In the genomic region with DNA sequence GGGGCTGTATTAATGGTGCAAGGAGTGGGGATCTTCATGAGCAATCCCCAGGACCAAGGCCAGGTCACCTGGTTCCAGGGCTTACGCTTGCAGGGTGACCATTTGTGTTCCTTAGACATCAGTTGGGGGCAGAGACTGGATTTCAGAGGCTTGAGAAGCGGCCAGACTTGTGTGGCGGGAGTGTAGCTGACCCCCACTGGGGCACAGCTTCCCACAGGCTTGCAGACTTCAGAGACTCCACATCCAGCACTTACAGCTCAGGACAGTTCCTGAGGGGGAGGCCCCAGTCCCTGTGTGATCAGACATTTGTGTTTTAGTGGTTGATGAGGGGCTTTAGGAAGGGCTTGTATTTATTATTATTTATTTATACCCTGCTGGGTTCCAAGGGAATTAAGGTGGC, we compare ENCODE assay signal across 11 cellular contexts. TPM values are rescaled to one million over a fixed set of nuclear protein-coding genes. Genes with fewer than 3 reads are reported as not detected.
A peak's percentile ranks its signal among the peaks of the same experiment; 100 is the strongest.
DNase-seq lines count a peak whose midpoint lies in the region; ATAC-seq and TF ChIP-seq lines count a peak whose summit lies in the region.
"Had no signal": no experiment of that assay in that cellular context is flagged by ENCODE, and none has a peak within 500 bp of the region (broad histone marks: within the 10 kb centered on the region; RNA-seq: fewer than 3 reads in every experiment).

No MANE protein-coding gene starts in this region.

- H3K23ac ChIP-seq in IMR-90 (ENCODE audit: low read depth, low read length) = peak overlapping the region; percentile 14; the same call in 1 of the 2 replicates

- H3K9ac ChIP-seq in IMR-90 (ENCODE audit: low read depth, low read length) = no peak overlapping the region

- peak overlapping the region; percentile 12; the same call in 1 of the 2 replicates for H3K18ac ChIP-seq in IMR-90 (ENCODE audit: low read depth, low read length)

- H3K4me1 ChIP-seq in IMR-90 (ENCODE audit: control insufficient read depth, insufficient read depth, low read length) = peaks cover 46% of the 10 kb centered on the region

- H2BK15ac ChIP-seq in IMR-90 (ENCODE audit: low read depth, low read length) = peak overlapping the region; percentile 4; the same call in 1 of the 3 replicates

- H3K14ac ChIP-seq in IMR-90 (replicated peaks; ENCODE audit: low read depth, low read length) = peak overlapping the region; percentile 53

- peak overlapping the region in 4 of 5 experiments; percentile 79 to 98 (median 82) for H3K27ac Mint-ChIP-seq in brain

- dilution Hi-C loops in IMR-90 (cut with HindIII; ENCODE audit: low sequenced_read_pairs, unreplicated experiment) = no loop called here

- TF ChIP-seq CTCF in IMR-90 (conservative IDR thresholded peaks at IDR 0.05; ENCODE audit: low read depth, low read length) = no peak
- no peak for TF ChIP-seq CTCF in brain (conservative IDR thresholded peaks at IDR 0.05)

- no peak overlapping the region for H3K56ac ChIP-seq in IMR-90 (ENCODE audit: extremely low read depth, insufficient read depth, low read length)

- no peak for TF ChIP-seq POLR2A in IMR-90 (IDR thresholded peaks at IDR 0.05; ENCODE audit: low read depth, low read length)

- peaks cover 41% of the 10 kb centered on the region for H3K4me1 Mint-ChIP-seq in brain

- no peaks in the 10 kb centered on the region; the same call in 1 of the 2 replicates for H3K36me3 ChIP-seq in IMR-90 (ENCODE audit: control insufficient read depth, insufficient read depth, low read length)
- H3K36me3 ChIP-seq: prostate gland had no signal

- ATAC-seq in IMR-90 (ENCODE audit: low read depth) (peak; percentile 12), GM21619 (IDR thresholded peaks at IDR 0.05; ENCODE audit: unreplicated experiment) (no peak)

- H3K4me2 ChIP-seq in IMR-90 (ENCODE audit: low read depth, low read length) = peak overlapping the region; percentile 83

- peaks cover 31% of the 10 kb centered on the region; the same call in 1 of the 2 replicates for H4K20me1 ChIP-seq in IMR-90 (ENCODE audit: insufficient read depth, low read length)

- H2AK5ac ChIP-seq in IMR-90 (ENCODE audit: low read depth, low read length) = peak overlapping the region; percentile 81

- peak overlapping the region; percentile 37; the same call in 1 of the 2 replicates for H2BK20ac ChIP-seq in IMR-90 (ENCODE audit: low read depth, low read length)

- H3K36me3 Mint-ChIP-seq in brain = no peaks in the 10 kb centered on the region

- peak overlapping the region; percentile 65 for H3K4ac ChIP-seq in IMR-90 (ENCODE audit: low read depth, low read length)

- peak overlapping the region; percentile 97 for H2AK9ac ChIP-seq in IMR-90 (replicated peaks; ENCODE audit: low read depth, low read length, poor library complexity)

- no peaks in the 10 kb centered on the region for H3K9me3 ChIP-seq in IMR-90 (ENCODE audit: control insufficient read depth, insufficient read depth, low read length)
- H3K9me3 ChIP-seq: prostate gland had no signal

- H2BK5ac ChIP-seq in IMR-90 (ENCODE audit: low read depth, low read length, poor library complexity, severe bottlenecking) = peak overlapping the region; percentile 81

- in situ Hi-C loops in IMR-90 (cut with MboI; ENCODE audit: low sequenced_read_pairs) = loop anchor here (5.0 to 10.0 kb wide), 2 partner anchors 48 to 235 kb away; no protein-coding TSS in a partner anchor

- no peak overlapping the region for H3K4me3 ChIP-seq in IMR-90 (ENCODE audit: insufficient read depth, low read depth, low read length)
- H3K4me3 ChIP-seq: prostate gland had no signal

- DNase-seq in IMR-90 (peak; percentile 46), iPS-NIHi11 (ENCODE audit: low spot score) (peak; percentile 48), AG20443 (ENCODE audit: low spot score) (no peak), pons (ENCODE audit: low spot score) (no peak)
- DNase-seq: activated CD4-positive, CD25-positive, alpha-beta regulatory T cell treated with anti-CD3 and anti-CD28 coated beads, Interleukin-2, amount 50 U/mL, for 72 hours; NCI-H1417 had no signal

- BruUV-seq in IMR-90 (replicated peaks; lab: Mats Ljungman, UMichigan) = no TSS peak

- intact Hi-C loops in IMR-90 (cut with micrococcal nuclease) = loop anchor here (1.0 kb wide), 1 partner anchor 15 kb away; a partner anchor contains a TSS

- POLR2A ChIA-PET in IMR-90 (lab: Charles Lee; ENCODE audit: unreplicated experiment) = interaction anchor here (1.0 kb wide), 1 partner anchor 15 kb away, joined by 3 read pairs; no protein-coding TSS in a partner anchor

- H4K5ac ChIP-seq in IMR-90 (ENCODE audit: low read depth, low read length) = 0 out of 2 replicates have a peak overlapping the region, but pooled peaks have one; percentile 12

- peak overlapping the region; percentile 80 for H4K91ac ChIP-seq in IMR-90 (ENCODE audit: insufficient read depth, low read depth, low read length)

- H4K8ac ChIP-seq in IMR-90 (ENCODE audit: low read depth in 2 of 2, low read length in 2 of 2) = peak overlapping the region in 1 of 2 experiments; percentile 20; a peak in 1 of 4 replicates

- peaks cover 47% of the 10 kb centered on the region for H3K9me1 ChIP-seq in IMR-90 (ENCODE audit: insufficient read depth, low read length)

- CTCF ChIA-PET in IMR-90 (lab: Yijun Ruan, JAX) = no interaction called here

- peak overlapping the region; percentile 76 for H2AFZ ChIP-seq in IMR-90 (replicated peaks; ENCODE audit: low read length, poor library complexity)

- peak overlapping the region; percentile 62 for H2BK120ac ChIP-seq in IMR-90 (ENCODE audit: low read depth, low read length)

- WGBS in IMR-90 (ENCODE audit: extremely low coverage in 2 of 2, insufficient read length in 1 of 2), 2 experiments = no CpG with 5 or more reads among the region's 3 CpGs

- H3K9me3 Mint-ChIP-seq in brain = no peaks in the 10 kb centered on the region

- H3K27me3 ChIP-seq in IMR-90 (ENCODE audit: control insufficient read depth, insufficient read depth, low read length) = no peaks in the 10 kb centered on the region
- H3K27me3 ChIP-seq: foreskin keratinocyte had no signal

- H3K79me1 ChIP-seq in IMR-90 (ENCODE audit: low read depth in 1 of 2, low read length in 2 of 2) = peaks cover 28 to 83% of the 10 kb centered on the region in 2 experiments

- H3K27me3 Mint-ChIP-seq in brain = no peaks in the 10 kb centered on the region

- TF ChIP-seq RAD21 in IMR-90 (IDR thresholded peaks at IDR 0.05; ENCODE audit: low read length) = no peak

- H3K27ac ChIP-seq in IMR-90 (ENCODE audit: insufficient read depth, low read length) (peak overlapping the region; percentile 70), temporal lobe (ENCODE audit: low read depth, low read length) (peak overlapping the region; percentile 98)
- H3K27ac ChIP-seq: foreskin keratinocyte had no signal

- H3K4me3 Mint-ChIP-seq in brain = peak overlapping the region in 2 of 5 experiments; percentile 67 to 74

TF ChIP-seq in IMR-90, 13 proteins besides CTCF, POLR2A, EP300 and RAD21:
- TF ChIP-seq, protein P1, sequence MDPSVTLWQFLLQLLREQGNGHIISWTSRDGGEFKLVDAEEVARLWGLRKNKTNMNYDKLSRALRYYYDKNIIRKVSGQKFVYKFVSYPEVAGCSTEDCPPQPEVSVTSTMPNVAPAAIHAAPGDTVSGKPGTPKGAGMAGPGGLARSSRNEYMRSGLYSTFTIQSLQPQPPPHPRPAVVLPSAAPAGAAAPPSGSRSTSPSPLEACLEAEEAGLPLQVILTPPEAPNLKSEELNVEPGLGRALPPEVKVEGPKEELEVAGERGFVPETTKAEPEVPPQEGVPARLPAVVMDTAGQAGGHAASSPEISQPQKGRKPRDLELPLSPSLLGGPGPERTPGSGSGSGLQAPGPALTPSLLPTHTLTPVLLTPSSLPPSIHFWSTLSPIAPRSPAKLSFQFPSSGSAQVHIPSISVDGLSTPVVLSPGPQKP (IDR thresholded peaks at IDR 0.05; ENCODE audit: borderline replicate concordance, low read depth, low read length) = no peak
- TF ChIP-seq, protein P2, sequence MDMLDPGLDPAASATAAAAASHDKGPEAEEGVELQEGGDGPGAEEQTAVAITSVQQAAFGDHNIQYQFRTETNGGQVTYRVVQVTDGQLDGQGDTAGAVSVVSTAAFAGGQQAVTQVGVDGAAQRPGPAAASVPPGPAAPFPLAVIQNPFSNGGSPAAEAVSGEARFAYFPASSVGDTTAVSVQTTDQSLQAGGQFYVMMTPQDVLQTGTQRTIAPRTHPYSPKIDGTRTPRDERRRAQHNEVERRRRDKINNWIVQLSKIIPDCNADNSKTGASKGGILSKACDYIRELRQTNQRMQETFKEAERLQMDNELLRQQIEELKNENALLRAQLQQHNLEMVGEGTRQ (IDR thresholded peaks at IDR 0.05; ENCODE audit: low read depth, low read length) = no peak
- TF ChIP-seq MAZ (IDR thresholded peaks at IDR 0.05; ENCODE audit: borderline replicate concordance, low read depth, low read length) = no peak

RNA-seq across cellular contexts. Expression of a gene that starts 15.3 kb away (rescaled TPM):
- 12.2 and 12.5 TPM in 2 replicates for total RNA-seq in IMR-90 (2012; rRNA removed)
- polyA plus RNA-seq in IMR-90 (2012; rRNA removed) = 34.2 and 35.8 TPM in 2 replicates
- 32.2 and 36.9 TPM in 2 replicates for polyA plus RNA-seq in IMR-90 (2012; cell fraction: cytosol; rRNA removed)
- polyA plus RNA-seq in IMR-90 (2012; cell fraction: nucleus; rRNA removed; ENCODE audit: low replicate concordance) = 136 and 192 TPM in 2 replicates
- polyA plus RNA-seq in brain (ENCODE audit: insufficient read depth, low read depth, low replicate concordance) = 29.1 TPM
- total RNA-seq in temporal lobe = 4.4 TPM

RNA-seq across cellular contexts. Expression of a gene that starts 17.5 kb away (rescaled TPM):
- total RNA-seq in IMR-90 (2012; rRNA removed) = under 0.01 TPM in 2 replicates
- 0.23 and 0.31 TPM in 2 replicates for polyA plus RNA-seq in IMR-90 (2012; rRNA removed)
- 0.51 and 0.55 TPM in 2 replicates for polyA plus RNA-seq in IMR-90 (2012; cell fraction: cytosol; rRNA removed)
- polyA plus RNA-seq in IMR-90 (2012; cell fraction: nucleus; rRNA removed; ENCODE audit: low replicate concordance) = 0.26 and 0.49 TPM in 2 replicates
- 6.2 TPM for polyA plus RNA-seq in brain (ENCODE audit: insufficient read depth, low read depth, low replicate concordance)
- total RNA-seq in temporal lobe = 5.7 TPM

RNA-seq across cellular contexts. Expression of a gene that starts 24.1 kb away (rescaled TPM):
- 114 and 120 TPM in 2 replicates for total RNA-seq in IMR-90 (2012; rRNA removed)
- 193 and 207 TPM in 2 replicates for polyA plus RNA-seq in IMR-90 (2012; rRNA removed)
- polyA plus RNA-seq in IMR-90 (2012; cell fraction: cytosol; rRNA removed) = 112 and 320 TPM in 2 replicates
- 295 and 320 TPM in 2 replicates for polyA plus RNA-seq in IMR-90 (2012; cell fraction: nucleus; rRNA removed; ENCODE audit: low replicate concordance)
- 279 TPM for polyA plus RNA-seq in brain (ENCODE audit: insufficient read depth, low read depth, low replicate concordance)
- total RNA-seq in temporal lobe = 61.0 TPM

RNA-seq across cellular contexts. Expression of a gene that starts 24.2 kb away (rescaled TPM):
- total RNA-seq in IMR-90 (2012; rRNA removed) = 69.4 and 72.6 TPM in 2 replicates
- 46.1 and 48.4 TPM in 2 replicates for polyA plus RNA-seq in IMR-90 (2012; rRNA removed)
- 15.8 and 35.9 TPM in 2 replicates for polyA plus RNA-seq in IMR-90 (2012; cell fraction: cytosol; rRNA removed)
- polyA plus RNA-seq in IMR-90 (2012; cell fraction: nucleus; rRNA removed; ENCODE audit: low replicate concordance) = 38.4 and 105 TPM in 2 replicates
- 29.6 TPM for polyA plus RNA-seq in brain (ENCODE audit: insufficient read depth, low read depth, low replicate concordance)
- total RNA-seq in temporal lobe = 18.4 TPM

RNA-seq across cellular contexts. Expression of a gene that starts 37.3 kb away (rescaled TPM):
- total RNA-seq in IMR-90 (2012; rRNA removed) (0.90 and 1.1 TPM in 2 replicates), temporal lobe (4.4 TPM)
- polyA plus RNA-seq in IMR-90 (2012; rRNA removed) (2.8 and 3.0 TPM in 2 replicates), brain (ENCODE audit: insufficient read depth, low read depth, low replicate concordance) (1.9 TPM)
- polyA plus RNA-seq in IMR-90 (2012; cell fraction: cytosol; rRNA removed) = 5.5 and 6.7 TPM in 2 replicates
- 1.4 and 4.8 TPM in 2 replicates for polyA plus RNA-seq in IMR-90 (2012; cell fraction: nucleus; rRNA removed; ENCODE audit: low replicate concordance)

Comparison
In these comparisons a context has a peak if more than half of its experiments do, and no peak if none do; other contexts are left out.
1. DNase-seq: peak in IMR-90 (single experiment) and iPS-NIHi11 (single experiment); none in AG20443 (single experiment) and pons (single experiment).